ENCODE assay signal across 8 cellular contexts in the genomic region with DNA sequence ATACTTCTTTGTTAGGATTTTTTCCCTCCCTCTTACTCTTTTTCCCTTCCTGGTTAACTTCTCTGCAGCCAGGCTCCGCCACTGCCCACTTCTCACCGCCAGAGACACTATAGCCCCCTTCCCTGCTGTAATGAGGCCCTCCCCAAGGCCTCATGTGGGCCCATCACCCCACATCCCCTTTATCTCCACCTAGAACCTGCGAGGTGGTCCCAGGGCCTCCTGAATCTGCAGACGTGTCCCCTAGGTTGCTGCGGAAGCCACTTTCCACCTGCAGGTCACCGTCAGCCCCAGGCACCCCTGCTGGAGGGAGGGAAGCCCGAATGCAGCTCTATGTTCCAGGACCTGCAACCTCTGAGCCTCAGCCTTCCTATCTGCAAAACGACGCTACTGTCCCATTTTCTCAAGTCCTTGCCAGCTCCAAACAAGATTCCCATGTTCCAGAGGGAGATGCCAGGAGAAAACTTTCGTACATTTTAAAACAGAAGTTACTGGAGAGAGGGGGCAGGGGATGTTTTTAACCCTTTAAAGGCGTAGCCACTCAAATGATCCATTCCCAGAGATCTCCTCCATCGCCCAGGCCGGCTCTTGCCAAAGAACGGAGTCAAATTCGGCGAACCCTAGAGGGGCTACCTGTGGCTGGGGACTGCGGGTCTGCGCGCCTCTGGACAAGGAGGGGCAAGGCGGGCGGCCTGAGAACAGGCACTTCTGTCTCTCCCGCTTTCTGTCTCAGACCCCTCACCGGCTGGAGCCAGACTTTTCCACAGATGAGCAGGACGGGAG. TPM values are rescaled to one million over a fixed set of nuclear protein-coding genes. Genes with fewer than 3 reads are reported as not detected.
DNase-seq lines count a peak whose midpoint lies in the region; ATAC-seq and TF ChIP-seq lines count a peak whose summit lies in the region.

No MANE protein-coding gene starts in this region.

- in situ Hi-C loops in astrocyte of the spinal cord (cut with HindIII; ENCODE audit: low sequenced_read_pairs): no loop called here

- H3K27ac ChIP-seq in skin epidermis: peak overlapping the region; percentile 34 to 94 (median 86)

- ATAC-seq in HG03432 (IDR thresholded peaks at IDR 0.05; ENCODE audit: unreplicated experiment): no peak

- H3K4me1 Mint-ChIP-seq in Calu3 (ENCODE audit: low read depth, unreplicated experiment): peaks cover 31% of the 10 kb centered on the region

- peaks cover 2% of the 10 kb centered on the region for H3K27me3 Mint-ChIP-seq in Calu3 (ENCODE audit: unreplicated experiment)

- peaks cover 20% of the 10 kb centered on the region for H3K36me3 Mint-ChIP-seq in Calu3 (ENCODE audit: insufficient read depth, unreplicated experiment)

- TF ChIP-seq CTCF in Calu3 (IDR thresholded peaks at IDR 0.05; ENCODE audit: unreplicated experiment): peak; percentile 64
- TF ChIP-seq CTCF in astrocyte of the spinal cord (IDR thresholded peaks at IDR 0.05; ENCODE audit: low read depth, low read length): peak; percentile 77

- H3K27ac Mint-ChIP-seq in Calu3 (ENCODE audit: unreplicated experiment): peak overlapping the region; percentile 73

- no peaks in the 10 kb centered on the region for H3K9me3 Mint-ChIP-seq in Calu3 (ENCODE audit: low read depth, unreplicated experiment)

- intact Hi-C loops in Calu3 (cut with micrococcal nuclease; ENCODE audit: unreplicated experiment): loop anchor here (1.0 to 2.0 kb wide), 2 partner anchors 15 to 33 kb away; no protein-coding TSS in a partner anchor

- CTCF ChIA-PET in Calu3 (lab: Charles Lee): interaction anchor here (0.5 to 2.6 kb wide), 7 partner anchors 9 to 446 kb away, joined by 3 to 12 read pairs (median 7); no protein-coding TSS in a partner anchor

- peak; percentile 75 for DNase-seq in Calu3
- peak; percentile 76 for DNase-seq in MG63
- peak; percentile 81 for DNase-seq in astrocyte of the spinal cord (ENCODE audit: low read depth, low spot score)
- DNase-seq in effector CD4-positive, alpha-beta T cell: no peak
- DNase-seq in AML-193 (lab: John Stamatoyannopoulos, UW): no peak

- BruUV-seq in Calu3 (replicated peaks; lab: Mats Ljungman, UMichigan): no TSS peak

- H3K4me3 ChIP-seq in MG63: peak overlapping the region; percentile 68
- peak overlapping the region; percentile 60 for H3K4me3 ChIP-seq in astrocyte of the spinal cord (ENCODE audit: low read depth, low read length)
- H3K4me3 ChIP-seq in iPS-18c (ENCODE audit: insufficient read depth, low read depth, low read length): peak overlapping the region; percentile 82
- peak overlapping the region; percentile 67 to 86 (median 83) for H3K4me3 ChIP-seq in skin epidermis

- H3K36me3 ChIP-seq in MG63: peaks cover 14% of the 10 kb centered on the region

- peak overlapping the region; percentile 89 for H3K4me3 Mint-ChIP-seq in Calu3 (ENCODE audit: low read depth, unreplicated experiment)

- H3K27me3 ChIP-seq in MG63: no peaks in the 10 kb centered on the region

- H3K9me3 ChIP-seq in MG63: no peaks in the 10 kb centered on the region
- no peaks in the 10 kb centered on the region for H3K9me3 ChIP-seq in iPS-18c (ENCODE audit: control insufficient read depth, insufficient read depth, low read length)

RNA-seq across cellular contexts. Expression of gene SH3PXD2B, which starts 0.9 kb away (rescaled TPM):
- total RNA-seq in Calu3 (2022): 20.1 and 25.6 TPM in 2 replicates
- total RNA-seq in MG63 (2014; rRNA removed; shearing (Covaris generic); ENCODE audit: low replicate concordance): 4.4 and 15.2 TPM in 2 replicates

Comparison
In these comparisons a context has a peak if more than half of its experiments do, and no peak if none do; other contexts are left out.
1. DNase-seq: peak in Calu3 (single experiment), MG63 (single experiment) and astrocyte of the spinal cord (single experiment); none in effector CD4-positive, alpha-beta T cell (single experiment) and AML-193 (0 of 2).
2. Peak in every context shown above with its lines, with median percentiles within 50 percentile points of each other: H3K4me3 ChIP-seq.